8 cellular contexts compared by ENCODE assay signal in the genomic region with DNA sequence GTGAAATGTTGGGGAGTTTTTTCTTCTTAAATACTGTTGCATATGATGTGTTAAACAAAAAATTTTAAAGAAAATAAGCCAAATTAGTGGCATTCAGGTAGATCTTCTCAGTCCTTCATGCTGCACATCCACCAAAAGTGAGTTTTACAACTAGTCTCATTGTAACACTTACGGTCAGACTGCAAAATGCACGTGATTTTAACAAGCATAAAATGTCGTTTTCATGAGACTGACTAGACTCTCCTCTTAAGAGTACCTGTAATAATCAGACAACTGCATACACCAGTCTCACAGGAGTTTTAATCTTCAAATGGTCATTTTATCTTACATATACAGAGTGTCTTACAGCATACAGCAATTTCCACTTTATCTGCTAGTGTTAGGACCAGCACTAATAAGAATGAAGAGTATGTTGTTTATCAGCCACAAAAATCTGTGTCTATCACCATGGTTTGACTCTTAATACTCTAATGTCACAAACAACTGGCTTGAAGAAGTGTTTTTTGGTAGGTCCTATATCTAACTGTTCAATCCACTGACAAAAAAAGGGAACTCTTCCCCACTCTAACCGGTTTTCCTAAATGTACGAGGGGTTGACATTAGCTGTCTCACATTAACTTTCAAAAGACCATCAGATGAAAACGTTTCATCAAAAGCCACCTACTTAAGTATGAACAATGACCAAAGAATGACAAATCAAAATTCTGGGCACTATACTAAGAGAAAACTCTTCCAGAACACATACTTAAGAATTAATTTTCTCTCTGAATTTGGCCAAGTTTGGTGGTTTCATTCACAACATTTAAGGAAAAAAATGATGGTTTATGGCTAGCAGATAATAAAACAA. TPM values are rescaled to one million over a fixed set of nuclear protein-coding genes. Genes with fewer than 3 reads are reported as not detected.
DNase-seq lines count a peak whose midpoint lies in the region; ATAC-seq, FAIRE-seq and TF ChIP-seq lines count a peak whose summit lies in the region.

No MANE protein-coding gene starts in this region.

- no peaks in the 10 kb centered on the region for H3K27me3 ChIP-seq in OCI-LY3 (ENCODE audit: low read depth, low read length)
- H3K27me3 ChIP-seq in ectodermal cell (ENCODE audit: control insufficient read depth, insufficient read depth, low read length, poor library complexity, severe bottlenecking): no peaks in the 10 kb centered on the region

- no peaks in the 10 kb centered on the region for H3K9me3 Mint-ChIP-seq in nephron

- 80 to 85% methylated on average over 6 of the region's 6 CpGs for WGBS in ectodermal cell, 2 experiments

- TF ChIP-seq CTCF in OCI-LY3 (IDR thresholded peaks at IDR 0.05; ENCODE audit: low read depth, low read length) (no peak), nephron (IDR thresholded peaks at IDR 0.05; ENCODE audit: unreplicated experiment in 3 of 3) (no peak)

- no peak for FAIRE-seq in HTR-8/SVneo (lab: Jason Lieb, UNC)

- peak overlapping the region; percentile 92 for H3K4me2 ChIP-seq in OCI-LY3 (ENCODE audit: low read length)

- H3K4me3 ChIP-seq in OCI-LY3 (ENCODE audit: low read length): peak overlapping the region; percentile 94
- H3K4me3 ChIP-seq in ectodermal cell (ENCODE audit: insufficient read depth, low read depth, low read length): peak overlapping the region; percentile 56

- H3K27ac Mint-ChIP-seq in nephron: peak overlapping the region; percentile 99 to 100 (median 100)

- no peak overlapping the region for H2AFZ ChIP-seq in OCI-LY3 (ENCODE audit: low read depth, low read length)

- H3K27me3 Mint-ChIP-seq in nephron (ENCODE audit: low read depth): no peaks in the 10 kb centered on the region

- peaks cover 7% of the 10 kb centered on the region for H3K4me1 ChIP-seq in ES-I3 (ENCODE audit: insufficient read depth, low read length)
- peaks cover 49% of the 10 kb centered on the region for H3K4me1 ChIP-seq in OCI-LY3 (ENCODE audit: low read length)
- H3K4me1 ChIP-seq in ectodermal cell (ENCODE audit: control insufficient read depth, insufficient read depth, low read length): no peaks in the 10 kb centered on the region

- H3K4me1 Mint-ChIP-seq in nephron: peaks cover 32% of the 10 kb centered on the region

- peaks cover 4% of the 10 kb centered on the region for H3K36me3 Mint-ChIP-seq in nephron (ENCODE audit: low read depth)

- peak overlapping the region; percentile 82 for H3K9ac ChIP-seq in ES-I3 (ENCODE audit: low read depth, low read length)
- H3K9ac ChIP-seq in OCI-LY3 (ENCODE audit: low read length): peak overlapping the region; percentile 67

- DNase-seq in activated gamma-delta T cell (lab: John Stamatoyannopoulos, UW) (no peak), NCI-H1694 (lab: John Stamatoyannopoulos, UW) (no peak), HTR-8/SVneo (ENCODE audit: insufficient read length, low spot score) (no peak)

- peaks cover 74% of the 10 kb centered on the region for H3K79me2 ChIP-seq in OCI-LY3 (ENCODE audit: low read length)

- ATAC-seq in HG02970 (IDR thresholded peaks at IDR 0.05; ENCODE audit: low FRiP score, unreplicated experiment): no peak

- no peak overlapping the region for H3K27ac ChIP-seq in OCI-LY3 (ENCODE audit: low read length)
- no peak overlapping the region for H3K27ac ChIP-seq in ectodermal cell (ENCODE audit: insufficient read depth, low read depth, low read length, poor library complexity, severe bottlenecking)

- no peaks in the 10 kb centered on the region for H3K36me3 ChIP-seq in ES-I3 (ENCODE audit: insufficient read depth, low read length)
- no peaks in the 10 kb centered on the region for H3K36me3 ChIP-seq in OCI-LY3 (replicated peaks; ENCODE audit: low read depth, low read length)
- peaks cover 3% of the 10 kb centered on the region for H3K36me3 ChIP-seq in ectodermal cell (ENCODE audit: control insufficient read depth, insufficient read depth, low read length)

- H3K9me3 ChIP-seq in ES-I3 (ENCODE audit: control insufficient read depth, insufficient read depth, low read length) (no peaks in the 10 kb centered on the region), OCI-LY3 (ENCODE audit: insufficient read depth, low read length) (no peaks in the 10 kb centered on the region), ectodermal cell (ENCODE audit: control insufficient read depth, low read length) (no peaks in the 10 kb centered on the region)

- peak overlapping the region; percentile 95 to 98 (median 96) for H3K4me3 Mint-ChIP-seq in nephron

- H4K20me1 ChIP-seq in OCI-LY3 (ENCODE audit: insufficient read depth, low read length): peaks cover 4% of the 10 kb centered on the region; the same call in 1 of the 2 replicates

RNA-seq across cellular contexts. Expression of gene ASF1A, which starts 1.5 kb away (rescaled TPM):
- 24.1 TPM for polyA plus RNA-seq in ectodermal cell (2013, experiment 1 of 4)
- 28.4 TPM for polyA plus RNA-seq in ectodermal cell (2013, experiment 2 of 4)
- polyA plus RNA-seq in ectodermal cell (2013, experiment 3 of 4): 28.5 TPM
- polyA plus RNA-seq in ectodermal cell (2013, experiment 4 of 4): 29.9 TPM

RNA-seq across cellular contexts. Expression of gene MCM9, which starts 42.5 kb away (rescaled TPM):
- polyA plus RNA-seq in ectodermal cell (2013, experiment 1 of 4): 19.3 TPM
- 19.4 TPM for polyA plus RNA-seq in ectodermal cell (2013, experiment 2 of 4)
- polyA plus RNA-seq in ectodermal cell (2013, experiment 3 of 4): 14.3 TPM
- 16.7 TPM for polyA plus RNA-seq in ectodermal cell (2013, experiment 4 of 4)
